ENCODE assay signal across 15 cellular contexts in genomic region chr6:10315631-10316145, GRCh38.
DNase-seq lines count a peak whose midpoint lies in the region; ATAC-seq lines count a peak whose summit lies in the region.
"Had no signal": no experiment of that assay in that cellular context is flagged by ENCODE, and none has a peak within 500 bp of the region (broad histone marks: within the 10 kb centered on the region; RNA-seq: fewer than 3 reads in every experiment).

No MANE protein-coding gene starts in this region.

- H3K9me3 ChIP-seq in HUES6 (ENCODE audit: control insufficient read depth, insufficient read depth, low read depth, low read length), result no peaks in the 10 kb centered on the region
- H3K9me3 ChIP-seq in mesodermal cell (ENCODE audit: control insufficient read depth, low read length), result no peaks in the 10 kb centered on the region
- H3K9me3 ChIP-seq: adrenal gland had no signal

- no peak overlapping the region; the same call in 1 of the 2 replicates for H3K27ac ChIP-seq in HUES6 (ENCODE audit: low read depth, low read length)
- H3K27ac ChIP-seq in caudate nucleus (ENCODE audit: low read depth, low read length), result peak overlapping the region; percentile 60
- H3K27ac ChIP-seq in mesodermal cell (ENCODE audit: low read depth, low read length, severe bottlenecking), result peak overlapping the region; percentile 56
- H3K27ac ChIP-seq in temporal lobe (ENCODE audit: low read depth, low read length), result peak overlapping the region; percentile 82
- H3K27ac ChIP-seq: adrenal gland; BLaER1 treated with 17β-estradiol and CSF1 and Interleukin-3, amounts not matched to agents 10 nM and 100 nM had no signal

- H3K36me3 Mint-ChIP-seq in activated CD4-positive, alpha-beta memory T cell treated with anti-CD3 and anti-CD28 coated beads, Interleukin-2, amount 10 ng/mL, durations not matched to agents 7 days and 5 days (ENCODE audit: low read depth), result no peaks in the 10 kb centered on the region

- H3K27ac Mint-ChIP-seq in activated CD4-positive, alpha-beta memory T cell treated with anti-CD3 and anti-CD28 coated beads, Interleukin-2, amount 10 ng/mL, durations not matched to agents 7 days and 5 days, result no peak overlapping the region
- H3K27ac Mint-ChIP-seq: activated CD4-positive, alpha-beta T cell treated with anti-CD3 and anti-CD28 coated beads, Interleukin-2, amount 10 ng/mL, durations not matched to agents 24 days and 14 days; activated T-cell treated with anti-CD3 and anti-CD28 coated beads, Interleukin-2, amount 50 U/mL, for 24 hours; T-helper 1 cell treated with Interleukin-12 subunit alpha and Interleukin-12 subunit beta and Interleukin-4 antibody, amounts not matched to agents 30 μg/mL and 1 μg/mL, for 36 hours had no signal

- no CpG with 5 or more reads among the region's 4 CpGs for WGBS in mesodermal cell (ENCODE audit: insufficient coverage in 2 of 2), 2 experiments

- POLR2A ChIA-PET in activated CD4-positive, alpha-beta memory T cell treated with anti-CD3 and anti-CD28 coated beads, Interleukin-2, amount 10 ng/mL, durations not matched to agents 7 days and 5 days (lab: Charles Lee), result no interaction called here

- no peak overlapping the region for H3K9ac ChIP-seq in HUES6 (ENCODE audit: low read length)
- H3K9ac ChIP-seq: BLaER1 treated with 17β-estradiol and CSF1 and Interleukin-3, amounts not matched to agents 10 nM and 100 nM had no signal

- no peaks in the 10 kb centered on the region for H3K36me3 ChIP-seq in HUES6 (ENCODE audit: control insufficient read depth, insufficient read depth, low read length)
- H3K36me3 ChIP-seq in mesodermal cell (ENCODE audit: control insufficient read depth, insufficient read depth, low read length), result no peaks in the 10 kb centered on the region
- H3K36me3 ChIP-seq: adrenal gland; BLaER1 treated with 17β-estradiol and CSF1 and Interleukin-3, amounts not matched to agents 10 nM and 100 nM had no signal

- peak in 2 of 61 donors; percentile 9 to 33 for DNase-seq in caudate nucleus (lab: John Stamatoyannopoulos, UW)
- DNase-seq in ureter (ENCODE audit: low spot score), result no peak
- no peak for DNase-seq in activated CD4-positive, alpha-beta memory T cell treated with anti-CD3 and anti-CD28 coated beads, Interleukin-2, amount 10 ng/mL, durations not matched to agents 7 days and 5 days
- DNase-seq: activated CD4-positive, alpha-beta T cell treated with anti-CD3 and anti-CD28 coated beads, Interleukin-2, amount 10 ng/mL, durations not matched to agents 24 days and 14 days; activated T-cell treated with anti-CD3 and anti-CD28 coated beads, Interleukin-2, amount 50 U/mL, for 24 hours; DMS79; NCI-H526 treated with DMSO at 0.1 percent for 48 hours; stimulated activated naive CD8-positive, alpha-beta T cell treated with anti-CD3 and anti-CD28 coated beads, Interleukin-15, Interleukin-2, amounts not matched to agents 100 U/mL and 50 U/mL, for 24 hours had no signal

- H3K4me1 ChIP-seq in HUES6 (ENCODE audit: control insufficient read depth, insufficient read depth, low read length) (peaks cover 57% of the 10 kb centered on the region), mesodermal cell (ENCODE audit: control insufficient read depth, insufficient read depth, low read length, poor library complexity, severe bottlenecking) (peaks cover 3% of the 10 kb centered on the region)
- H3K4me1 ChIP-seq: adrenal gland had no signal

- H3K4me1 Mint-ChIP-seq in activated CD4-positive, alpha-beta memory T cell treated with anti-CD3 and anti-CD28 coated beads, Interleukin-2, amount 10 ng/mL, durations not matched to agents 7 days and 5 days, result no peaks in the 10 kb centered on the region
- H3K4me1 Mint-ChIP-seq: activated CD4-positive, alpha-beta T cell treated with anti-CD3 and anti-CD28 coated beads, Interleukin-2, amount 10 ng/mL, durations not matched to agents 24 days and 14 days had no signal

- CTCF ChIA-PET in activated CD4-positive, alpha-beta memory T cell treated with anti-CD3 and anti-CD28 coated beads, Interleukin-2, amount 10 ng/mL, durations not matched to agents 7 days and 5 days (lab: Charles Lee), result no interaction called here

- no peaks in the 10 kb centered on the region for H3K27me3 Mint-ChIP-seq in activated CD4-positive, alpha-beta memory T cell treated with anti-CD3 and anti-CD28 coated beads, Interleukin-2, amount 10 ng/mL, durations not matched to agents 7 days and 5 days
- H3K27me3 Mint-ChIP-seq: activated CD4-positive, alpha-beta T cell treated with anti-CD3 and anti-CD28 coated beads, Interleukin-2, amount 10 ng/mL, durations not matched to agents 24 days and 14 days had no signal

- H3K4me3 Mint-ChIP-seq in activated CD4-positive, alpha-beta memory T cell treated with anti-CD3 and anti-CD28 coated beads, Interleukin-2, amount 10 ng/mL, durations not matched to agents 7 days and 5 days, result no peak overlapping the region
- H3K4me3 Mint-ChIP-seq: activated CD4-positive, alpha-beta T cell treated with anti-CD3 and anti-CD28 coated beads, Interleukin-2, amount 10 ng/mL, durations not matched to agents 24 days and 14 days; activated T-cell treated with anti-CD3 and anti-CD28 coated beads, Interleukin-2, amount 50 U/mL, for 24 hours; T-helper 1 cell treated with Interleukin-12 subunit alpha and Interleukin-12 subunit beta and Interleukin-4 antibody, amounts not matched to agents 30 μg/mL and 1 μg/mL, for 36 hours had no signal

- no peak for ATAC-seq in HG02571 (IDR thresholded peaks at IDR 0.05; ENCODE audit: unreplicated experiment)
- ATAC-seq: stimulated activated naive CD8-positive, alpha-beta T cell treated with anti-CD3 and anti-CD28 coated beads, Interleukin-15, Interleukin-2, amounts not matched to agents 100 U/mL and 50 U/mL, for 24 hours had no signal

- no peaks in the 10 kb centered on the region for H3K27me3 ChIP-seq in HUES6 (ENCODE audit: control insufficient read depth, insufficient read depth, low read length)
- H3K27me3 ChIP-seq: BLaER1 treated with 17β-estradiol and CSF1 and Interleukin-3, amounts not matched to agents 10 nM and 100 nM had no signal

- H3K4me3 ChIP-seq in HUES6 (ENCODE audit: low read depth, low read length) (peak overlapping the region; percentile 15), mesodermal cell (ENCODE audit: extremely low read depth, insufficient read depth, low read length, poor library complexity, severe bottlenecking) (no peak overlapping the region)
- H3K4me3 ChIP-seq: adrenal gland; BLaER1 treated with 17β-estradiol and CSF1 and Interleukin-3, amounts not matched to agents 10 nM and 100 nM had no signal

- H3K9me3 Mint-ChIP-seq in activated CD4-positive, alpha-beta memory T cell treated with anti-CD3 and anti-CD28 coated beads, Interleukin-2, amount 10 ng/mL, durations not matched to agents 7 days and 5 days, result peaks cover 13% of the 10 kb centered on the region
